27 cellular contexts compared by ENCODE assay signal in genomic region chr3:70471464-70472342, GRCh38.
DNase-seq lines count a peak whose midpoint lies in the region; ATAC-seq, FAIRE-seq and TF ChIP-seq lines count a peak whose summit lies in the region.
"Had no signal": no experiment of that assay in that cellular context is flagged by ENCODE, and none has a peak within 500 bp of the region (broad histone marks: within the 10 kb centered on the region; RNA-seq: fewer than 3 reads in every experiment).

No MANE protein-coding gene starts in this region.

- WGBS in esophagus muscularis mucosa: 74% methylated on average over 4 of the region's 4 CpGs
- 14% methylated on average over 3 of the region's 4 CpGs for WGBS in HepG2 (ENCODE audit: low lambda C conversion rate)

- H3K27ac ChIP-seq in esophagus muscularis mucosa (replicated peaks in 1 of 4) (peak overlapping the region; percentile 5 to 67 (median 52)), HepG2 (ENCODE audit: extremely low read length, insufficient read depth, low read length) (no peak overlapping the region), caudate nucleus (ENCODE audit: low read depth, low read length) (no peak overlapping the region)
- H3K27ac ChIP-seq: 22Rv1, foreskin keratinocyte, neural progenitor cell, right lobe of liver had no signal

- no peaks in the 10 kb centered on the region for H3K9me3 Mint-ChIP-seq in HFFc6
- H3K9me3 Mint-ChIP-seq in mesothelial cell of epicardium: peaks cover 14% of the 10 kb centered on the region
- H3K9me3 Mint-ChIP-seq: activated naive CD8-positive, alpha-beta T cell treated with anti-CD3 and anti-CD28 coated beads, Interleukin-2, amount 10 ng/mL, durations not matched to agents 7 days and 5 days; neural progenitor cell; stimulated activated memory B cell treated with anti-CD40 and anti-IgM and Interleukin-4, amounts not matched to agents 10 μg/mL and 1 μg/mL and 100 μg/mL, for 72 hours had no signal

- no peak overlapping the region for H3K9ac ChIP-seq in HepG2 (ENCODE audit: insufficient read depth, low read depth, low read length)
- H3K9ac ChIP-seq: neural progenitor cell had no signal

- H3K4me1 ChIP-seq in esophagus muscularis mucosa (peaks cover 0 to 21% (median 18%) of the 10 kb centered on the region in 4 donors), HepG2 (ENCODE audit: insufficient read depth, low read length) (no peaks in the 10 kb centered on the region)
- H3K4me1 ChIP-seq: BE2C, foreskin keratinocyte, neural progenitor cell, right lobe of liver had no signal

- POLR2A ChIA-PET in AG04449 (lab: Yijun Ruan, JAX): no interaction called here
- POLR2A ChIA-PET in HepG2 (lab: Yijun Ruan, JAX): no interaction called here

- TF ChIP-seq RAD21 in HepG2 (CRISPR knock-in tag; IDR thresholded peaks at IDR 0.05): no peak

- H3K4me3 ChIP-seq in AG04449 (ENCODE audit: low read depth, low read length) (no peak overlapping the region), esophagus muscularis mucosa (no peak overlapping the region), HepG2 (replicated peaks in 1 of 3; ENCODE audit: insufficient read depth in 1 of 3, low read depth in 2 of 3, low read length in 3 of 3) (no peak overlapping the region)
- H3K4me3 ChIP-seq: neural progenitor cell, right lobe of liver had no signal

- DNase-seq in AG04449 (ENCODE audit: low read depth, low spot score): peak; percentile 14
- DNase-seq in HFFc6: peak; percentile 18
- DNase-seq in esophagus muscularis mucosa (ENCODE audit: extremely low spot score): no peak
- no peak for DNase-seq in mesothelial cell of epicardium (ENCODE audit: low spot score in 2 of 2, unreplicated experiment in 2 of 2)
- no peak for DNase-seq in HepG2 (ENCODE audit: low spot score)
- no peak for DNase-seq in caudate nucleus (lab: John Stamatoyannopoulos, UW)
- DNase-seq: activated CD4-positive, alpha-beta T cell treated with anti-CD3 and anti-CD28 coated beads for 36 hours; activated effector memory CD4-positive, alpha-beta T cell treated with Interleukin-2 at 50 U/mL for 16 hours; activated naive CD8-positive, alpha-beta T cell treated with anti-CD3 and anti-CD28 coated beads, Interleukin-2, amount 10 ng/mL, durations not matched to agents 7 days and 5 days; BE2C; cerebellar nuclear complex; DMS153; foreskin keratinocyte; HCEC 1CT; left cardiac atrium; NCI-H1436; NCI-H2081 treated with DMSO at 0.1 percent for 48 hours; NCI-H446; right lobe of liver; stimulated activated CD4-positive, alpha-beta T cell treated with anti-CD3 and anti-CD28 coated beads, Interleukin-4, amount 100 ng/mL, for 4 hours had no signal

- H3K27me3 Mint-ChIP-seq in HFFc6 (ENCODE audit: insufficient read depth) (no peaks in the 10 kb centered on the region), mesothelial cell of epicardium (ENCODE audit: low read depth) (no peaks in the 10 kb centered on the region)
- H3K27me3 Mint-ChIP-seq: stimulated activated memory B cell treated with anti-CD40 and anti-IgM and Interleukin-4, amounts not matched to agents 10 μg/mL and 1 μg/mL and 100 μg/mL, for 72 hours had no signal

- no peaks in the 10 kb centered on the region for H3K9me3 ChIP-seq in esophagus muscularis mucosa
- H3K9me3 ChIP-seq in HepG2 (ENCODE audit: low read length): no peaks in the 10 kb centered on the region
- H3K9me3 ChIP-seq: BE2C, right lobe of liver had no signal

- peaks cover 6% of the 10 kb centered on the region; the same call in 1 of the 2 replicates for H3K4me1 Mint-ChIP-seq in HFFc6 (ENCODE audit: low read depth)
- H3K4me1 Mint-ChIP-seq in mesothelial cell of epicardium: peaks cover 4% of the 10 kb centered on the region
- H3K4me1 Mint-ChIP-seq: activated CD4-positive, alpha-beta T cell treated with anti-CD3 and anti-CD28 coated beads for 36 hours; activated naive CD8-positive, alpha-beta T cell treated with anti-CD3 and anti-CD28 coated beads, Interleukin-2, amount 10 ng/mL, durations not matched to agents 7 days and 5 days; neural progenitor cell; stimulated activated memory B cell treated with anti-CD40 and anti-IgM and Interleukin-4, amounts not matched to agents 10 μg/mL and 1 μg/mL and 100 μg/mL, for 72 hours had no signal

- ATAC-seq in HG02642 (IDR thresholded peaks at IDR 0.05; ENCODE audit: poor library complexity, unreplicated experiment) (no peak), GM19395 (IDR thresholded peaks at IDR 0.05; ENCODE audit: unreplicated experiment) (no peak), HepG2 (no peak)
- ATAC-seq: activated CD4-positive, alpha-beta T cell treated with anti-CD3 and anti-CD28 coated beads for 36 hours; foreskin keratinocyte; left cardiac atrium; right lobe of liver; stimulated activated memory B cell treated with anti-CD40 and anti-IgM and Interleukin-4, amounts not matched to agents 10 μg/mL and 1 μg/mL and 100 μg/mL, for 72 hours had no signal

- TF ChIP-seq POLR2A in esophagus muscularis mucosa (IDR thresholded peaks at IDR 0.05; ENCODE audit: low read depth) (no peak), HepG2 (IDR thresholded peaks at IDR 0.05; ENCODE audit: insufficient read depth in 1 of 2, low read depth in 2 of 2, low read length in 2 of 2) (no peak)

- no peak overlapping the region for H3K4me2 ChIP-seq in HepG2 (ENCODE audit: low read depth, low read length)
- H3K4me2 ChIP-seq: neural progenitor cell had no signal

- TF ChIP-seq EP300 in esophagus muscularis mucosa (IDR thresholded peaks at IDR 0.05) (no peak), HepG2 (IDR thresholded peaks at IDR 0.05; ENCODE audit: low read depth in 2 of 2, low read length in 2 of 2) (no peak), HepG2 (CRISPR knock-in tag; IDR thresholded peaks at IDR 0.05; ENCODE audit: borderline replicate concordance) (no peak)

- no peak overlapping the region for H3K27ac Mint-ChIP-seq in HFFc6
- peak overlapping the region; percentile 11 for H3K27ac Mint-ChIP-seq in mesothelial cell of epicardium
- H3K27ac Mint-ChIP-seq: activated CD4-positive, alpha-beta T cell treated with anti-CD3 and anti-CD28 coated beads for 36 hours; activated naive CD8-positive, alpha-beta T cell treated with anti-CD3 and anti-CD28 coated beads, Interleukin-2, amount 10 ng/mL, durations not matched to agents 7 days and 5 days; neural progenitor cell; stimulated activated memory B cell treated with anti-CD40 and anti-IgM and Interleukin-4, amounts not matched to agents 10 μg/mL and 1 μg/mL and 100 μg/mL, for 72 hours had no signal

- H3K4me3 Mint-ChIP-seq in HFFc6 (no peak overlapping the region; the same call in 1 of the 2 replicates), mesothelial cell of epicardium (no peak overlapping the region)
- H3K4me3 Mint-ChIP-seq: activated CD4-positive, alpha-beta T cell treated with anti-CD3 and anti-CD28 coated beads for 36 hours; activated naive CD8-positive, alpha-beta T cell treated with anti-CD3 and anti-CD28 coated beads, Interleukin-2, amount 10 ng/mL, durations not matched to agents 7 days and 5 days; neural progenitor cell; stimulated activated memory B cell treated with anti-CD40 and anti-IgM and Interleukin-4, amounts not matched to agents 10 μg/mL and 1 μg/mL and 100 μg/mL, for 72 hours had no signal

- no peaks in the 10 kb centered on the region for H3K79me2 ChIP-seq in HepG2 (ENCODE audit: insufficient read depth, low read length)

- CTCF ChIA-PET in AG04449 (lab: Yijun Ruan, JAX) (no interaction called here), HepG2 (lab: Yijun Ruan, JAX; ENCODE audit: low intra/inter-chr PET ratio, low total read pairs) (no interaction called here)

- no peak overlapping the region for H2AFZ ChIP-seq in HepG2 (ENCODE audit: low read length)
- H2AFZ ChIP-seq: neural progenitor cell had no signal

- FAIRE-seq in HepG2 (lab: Jason Lieb, UNC): no peak
- FAIRE-seq: G401.6, urothelium cell line had no signal

- no peaks in the 10 kb centered on the region for H3K36me3 Mint-ChIP-seq in HFFc6 (ENCODE audit: low read depth)
- no peaks in the 10 kb centered on the region for H3K36me3 Mint-ChIP-seq in mesothelial cell of epicardium
- H3K36me3 Mint-ChIP-seq: activated naive CD8-positive, alpha-beta T cell treated with anti-CD3 and anti-CD28 coated beads, Interleukin-2, amount 10 ng/mL, durations not matched to agents 7 days and 5 days; neural progenitor cell; stimulated activated memory B cell treated with anti-CD40 and anti-IgM and Interleukin-4, amounts not matched to agents 10 μg/mL and 1 μg/mL and 100 μg/mL, for 72 hours had no signal

- H3K27me3 ChIP-seq in esophagus muscularis mucosa: no peaks in the 10 kb centered on the region
- no peaks in the 10 kb centered on the region for H3K27me3 ChIP-seq in HepG2 (ENCODE audit: control insufficient read depth in 1 of 2, insufficient read depth in 2 of 2, low read length in 2 of 2)
- H3K27me3 ChIP-seq: BE2C, foreskin keratinocyte, neural progenitor cell, right lobe of liver had no signal

- intact Hi-C loops in esophagus muscularis mucosa (cut with DNase I): no loop called here
- intact Hi-C loops in HepG2 (cut with micrococcal nuclease; ENCODE audit: unreplicated experiment): no loop called here

- in situ Hi-C loops in HepG2 (cut with HindIII; ENCODE audit: extremely low pct_ligation_motif_present, low pct_unique_long_range_greater_than_20kb): no loop called here

- H4K20me1 ChIP-seq in HepG2 (ENCODE audit: insufficient read depth, low read length): no peaks in the 10 kb centered on the region

- H3K36me3 ChIP-seq in esophagus muscularis mucosa (no peaks in the 10 kb centered on the region), HepG2 (replicated peaks in 1 of 2; ENCODE audit: control insufficient read depth in 1 of 2, insufficient read depth in 2 of 2, low read length in 2 of 2) (no peaks in the 10 kb centered on the region)
- H3K36me3 ChIP-seq: BE2C, neural progenitor cell, right lobe of liver had no signal

- TF ChIP-seq CTCF in AG04449 (IDR thresholded peaks at IDR 0.05; ENCODE audit: insufficient read depth, low read length, missing control alignments) (no peak), HFFc6 (IDR thresholded peaks at IDR 0.05) (no peak), esophagus muscularis mucosa (IDR thresholded peaks at IDR 0.05) (no peak), mesothelial cell of epicardium (IDR thresholded peaks at IDR 0.05; ENCODE audit: unreplicated experiment) (no peak), HepG2 (CRISPR knock-in tag; IDR thresholded peaks at IDR 0.05) (no peak)

- BruUV-seq in HepG2 (replicated peaks; lab: Mats Ljungman, UMichigan): no TSS peak

TF ChIP-seq in HepG2, 621 proteins besides CTCF, POLR2A, EP300 and RAD21:
- TF ChIP-seq, protein P1, sequence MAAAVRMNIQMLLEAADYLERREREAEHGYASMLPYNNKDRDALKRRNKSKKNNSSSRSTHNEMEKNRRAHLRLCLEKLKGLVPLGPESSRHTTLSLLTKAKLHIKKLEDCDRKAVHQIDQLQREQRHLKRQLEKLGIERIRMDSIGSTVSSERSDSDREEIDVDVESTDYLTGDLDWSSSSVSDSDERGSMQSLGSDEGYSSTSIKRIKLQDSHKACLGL (CRISPR knock-in tag; IDR thresholded peaks at IDR 0.05): no peak

Comparison
In these comparisons a context has a peak if more than half of its experiments do, and no peak if none do; other contexts are left out.
1. DNase-seq: peak in AG04449 (single experiment) and HFFc6 (single experiment); none in esophagus muscularis mucosa (single experiment), mesothelial cell of epicardium (0 of 2), HepG2 (single experiment) and caudate nucleus (0 of 61).
2. H3K27ac ChIP-seq: peak in esophagus muscularis mucosa (4 of 4); none in HepG2 (single experiment) and caudate nucleus (single experiment).